Comparison of ENCODE assay signal across 11 cellular contexts in genomic region chr2:106068415-106068814, GRCh38.
"Had no signal": no experiment of that assay in that cellular context is flagged by ENCODE, and none has a peak within 500 bp of the region (broad histone marks: within the 10 kb centered on the region; RNA-seq: fewer than 3 reads in every experiment).

No MANE protein-coding gene starts in this region.

- H3K36me3 ChIP-seq: brain microvascular endothelial cell, stomach had no signal

- DNase-seq: activated naive CD4-positive, alpha-beta T cell treated with anti-CD3 and anti-CD28 coated beads, Interleukin-2, amount 50 U/mL, for 16 hours; activated T-cell treated with anti-CD3 and anti-CD28 coated beads, Interleukin-2, amount 50 U/mL, for 1 hour; amygdala; brain microvascular endothelial cell; cerebellar nuclear complex; effector memory CD8-positive, alpha-beta T cell; naive B cell; retina; small intestine; stomach had no signal

- H3K4me3 ChIP-seq: stomach had no signal

- H3K27ac ChIP-seq: brain microvascular endothelial cell, epithelial cell of prostate, stomach had no signal

- H3K9me3 ChIP-seq: stomach had no signal

- ATAC-seq: effector memory CD8-positive, alpha-beta T cell had no signal
